12 cellular contexts compared by ENCODE assay signal in the genomic region with DNA sequence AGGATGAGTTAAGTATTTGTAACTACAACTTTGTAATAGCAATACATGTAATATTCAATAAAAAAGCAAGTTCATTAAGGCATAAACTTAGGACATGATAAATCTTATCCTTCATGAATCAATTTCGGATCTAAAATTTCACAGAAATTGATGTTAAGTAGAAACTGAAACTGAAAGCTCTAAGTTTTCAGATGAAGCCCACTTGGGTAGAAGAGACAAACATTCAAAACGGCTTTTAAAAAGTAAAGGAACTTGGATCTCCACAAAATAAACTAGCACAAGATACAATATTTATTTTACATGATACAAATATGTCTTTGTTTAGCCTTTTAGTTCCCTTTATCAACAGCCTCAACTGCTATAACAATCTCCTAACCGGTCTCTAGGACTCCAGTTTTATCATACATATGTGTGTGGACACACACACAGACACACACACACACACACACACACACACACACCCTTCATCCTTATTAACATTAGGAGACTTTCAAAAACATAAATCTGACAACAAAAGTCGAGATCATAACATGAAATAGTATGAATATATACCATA.
DNase-seq lines count a peak whose midpoint lies in the region; ATAC-seq and TF ChIP-seq lines count a peak whose summit lies in the region.
"Had no signal": no experiment of that assay in that cellular context is flagged by ENCODE, and none has a peak within 500 bp of the region (broad histone marks: within the 10 kb centered on the region; RNA-seq: fewer than 3 reads in every experiment).

No MANE protein-coding gene starts in this region.

- TF ChIP-seq CTCF in fibroblast of the aortic adventitia (IDR thresholded peaks at IDR 0.05; ENCODE audit: insufficient read depth, low read length) = no peak

- peaks cover 4% of the 10 kb centered on the region for H3K36me3 Mint-ChIP-seq in activated CD4-positive, alpha-beta T cell treated with anti-CD3 and anti-CD28 coated beads, Interleukin-2, amount 10 ng/mL, durations not matched to agents 7 days and 5 days (ENCODE audit: low read depth)
- peaks cover 9% of the 10 kb centered on the region for H3K36me3 Mint-ChIP-seq in T-helper 17 cell (ENCODE audit: low read depth)
- H3K36me3 Mint-ChIP-seq in stimulated activated memory B cell treated with anti-CD40 and anti-IgM and Interleukin-4, amounts not matched to agents 10 μg/mL and 1 μg/mL and 100 μg/mL, for 72 hours = peaks cover 13% of the 10 kb centered on the region
- no peaks in the 10 kb centered on the region for H3K36me3 Mint-ChIP-seq in activated T-helper 17 cell treated with anti-CD3 and anti-CD28 coated beads, Interleukin-2, amount 50 U/mL, for 72 hours (ENCODE audit: low read depth)

- no peak for DNase-seq in activated CD4-positive, alpha-beta T cell treated with anti-CD3 and anti-CD28 coated beads, Interleukin-2, amount 10 ng/mL, durations not matched to agents 7 days and 5 days
- DNase-seq in activated CD4-positive, alpha-beta T cell treated with anti-CD3 and anti-CD28 coated beads, Interleukin-2, amount 50 U/mL, for 1 hour = no peak
- DNase-seq in T-helper 17 cell (no peak), fibroblast of the aortic adventitia (ENCODE audit: low read depth) (peak; percentile 59), DMS79 (lab: John Stamatoyannopoulos, UW) (no peak)
- DNase-seq: 8988T, activated gamma-delta T cell, GF-D8 had no signal

- H3K4me3 ChIP-seq in fibroblast of the aortic adventitia (ENCODE audit: low read depth, low read length) = peak overlapping the region; percentile 8

- H3K4me3 Mint-ChIP-seq in activated CD4-positive, alpha-beta T cell treated with anti-CD3 and anti-CD28 coated beads, Interleukin-2, amount 10 ng/mL, durations not matched to agents 7 days and 5 days = peak overlapping the region; percentile 30
- H3K4me3 Mint-ChIP-seq in T-helper 17 cell = peak overlapping the region; percentile 21
- peak overlapping the region; percentile 59 for H3K4me3 Mint-ChIP-seq in stimulated activated memory B cell treated with anti-CD40 and anti-IgM and Interleukin-4, amounts not matched to agents 10 μg/mL and 1 μg/mL and 100 μg/mL, for 72 hours
- no peak overlapping the region for H3K4me3 Mint-ChIP-seq in activated T-helper 17 cell treated with anti-CD3 and anti-CD28 coated beads, Interleukin-2, amount 50 U/mL, for 72 hours

- ATAC-seq in T-helper 17 cell (no peak), HG03095 (IDR thresholded peaks at IDR 0.05; ENCODE audit: unreplicated experiment) (no peak)
- no peak for ATAC-seq in stimulated activated memory B cell treated with anti-CD40 and anti-IgM and Interleukin-4, amounts not matched to agents 10 μg/mL and 1 μg/mL and 100 μg/mL, for 72 hours
- ATAC-seq in activated T-helper 17 cell treated with anti-CD3 and anti-CD28 coated beads, Interleukin-2, amount 50 U/mL, for 72 hours (replicated peaks) = no peak
- ATAC-seq: HCT116 had no signal

- H3K4me1 Mint-ChIP-seq in activated CD4-positive, alpha-beta T cell treated with anti-CD3 and anti-CD28 coated beads, Interleukin-2, amount 10 ng/mL, durations not matched to agents 7 days and 5 days = peaks cover 29% of the 10 kb centered on the region
- H3K4me1 Mint-ChIP-seq in T-helper 17 cell = peaks cover 16% of the 10 kb centered on the region
- H3K4me1 Mint-ChIP-seq in stimulated activated memory B cell treated with anti-CD40 and anti-IgM and Interleukin-4, amounts not matched to agents 10 μg/mL and 1 μg/mL and 100 μg/mL, for 72 hours = peaks cover 50% of the 10 kb centered on the region
- H3K4me1 Mint-ChIP-seq in activated T-helper 17 cell treated with anti-CD3 and anti-CD28 coated beads, Interleukin-2, amount 50 U/mL, for 72 hours = no peaks in the 10 kb centered on the region

- POLR2A ChIA-PET in activated CD4-positive, alpha-beta T cell treated with anti-CD3 and anti-CD28 coated beads, Interleukin-2, amount 10 ng/mL, durations not matched to agents 7 days and 5 days (lab: Charles Lee) = interaction anchor here (0.7 kb wide), 1 partner anchor 199 kb away, joined by 4 read pairs; no protein-coding TSS in a partner anchor

- peaks cover 5% of the 10 kb centered on the region for H3K27me3 Mint-ChIP-seq in activated CD4-positive, alpha-beta T cell treated with anti-CD3 and anti-CD28 coated beads, Interleukin-2, amount 10 ng/mL, durations not matched to agents 7 days and 5 days
- H3K27me3 Mint-ChIP-seq in T-helper 17 cell = peaks cover 8% of the 10 kb centered on the region
- no peaks in the 10 kb centered on the region for H3K27me3 Mint-ChIP-seq in stimulated activated memory B cell treated with anti-CD40 and anti-IgM and Interleukin-4, amounts not matched to agents 10 μg/mL and 1 μg/mL and 100 μg/mL, for 72 hours
- H3K27me3 Mint-ChIP-seq in activated T-helper 17 cell treated with anti-CD3 and anti-CD28 coated beads, Interleukin-2, amount 50 U/mL, for 72 hours = no peaks in the 10 kb centered on the region

- peak overlapping the region; percentile 72 for H3K27ac Mint-ChIP-seq in activated CD4-positive, alpha-beta T cell treated with anti-CD3 and anti-CD28 coated beads, Interleukin-2, amount 10 ng/mL, durations not matched to agents 7 days and 5 days
- H3K27ac Mint-ChIP-seq in T-helper 17 cell = no peak overlapping the region
- H3K27ac Mint-ChIP-seq in stimulated activated memory B cell treated with anti-CD40 and anti-IgM and Interleukin-4, amounts not matched to agents 10 μg/mL and 1 μg/mL and 100 μg/mL, for 72 hours = peak overlapping the region; percentile 63
- no peak overlapping the region for H3K27ac Mint-ChIP-seq in activated T-helper 17 cell treated with anti-CD3 and anti-CD28 coated beads, Interleukin-2, amount 50 U/mL, for 72 hours

- no peaks in the 10 kb centered on the region for H3K9me3 ChIP-seq in T-helper 17 cell (ENCODE audit: control insufficient read depth, low read length, poor library complexity, severe bottlenecking)

- H3K9me3 Mint-ChIP-seq in activated CD4-positive, alpha-beta T cell treated with anti-CD3 and anti-CD28 coated beads, Interleukin-2, amount 10 ng/mL, durations not matched to agents 7 days and 5 days = no peaks in the 10 kb centered on the region
- no peaks in the 10 kb centered on the region for H3K9me3 Mint-ChIP-seq in stimulated activated memory B cell treated with anti-CD40 and anti-IgM and Interleukin-4, amounts not matched to agents 10 μg/mL and 1 μg/mL and 100 μg/mL, for 72 hours
- H3K9me3 Mint-ChIP-seq in activated T-helper 17 cell treated with anti-CD3 and anti-CD28 coated beads, Interleukin-2, amount 50 U/mL, for 72 hours = no peaks in the 10 kb centered on the region

- CTCF ChIA-PET in activated CD4-positive, alpha-beta T cell treated with anti-CD3 and anti-CD28 coated beads, Interleukin-2, amount 10 ng/mL, durations not matched to agents 7 days and 5 days (lab: Charles Lee) = no interaction called here

Comparison
In these comparisons a context has a peak if more than half of its experiments do, and no peak if none do; other contexts are left out.
1. H3K27ac Mint-ChIP-seq: peak in activated CD4-positive, alpha-beta T cell treated with anti-CD3 and anti-CD28 coated beads, Interleukin-2, amount 10 ng/mL, durations not matched to agents 7 days and 5 days (single experiment) and stimulated activated memory B cell treated with anti-CD40 and anti-IgM and Interleukin-4, amounts not matched to agents 10 μg/mL and 1 μg/mL and 100 μg/mL, for 72 hours (single experiment); none in T-helper 17 cell (single experiment) and activated T-helper 17 cell treated with anti-CD3 and anti-CD28 coated beads, Interleukin-2, amount 50 U/mL, for 72 hours (single experiment).